Comparison of ENCODE assay signal across 18 cellular contexts in genomic region chr11:121347805-121348204, GRCh38. TPM values are rescaled to one million over a fixed set of nuclear protein-coding genes. Genes with fewer than 3 reads are reported as not detected.
A peak's percentile ranks its signal among the peaks of the same experiment; 100 is the strongest.
DNase-seq lines count a peak whose midpoint lies in the region; ATAC-seq, FAIRE-seq and TF ChIP-seq lines count a peak whose summit lies in the region.
"Had no signal": no experiment of that assay in that cellular context is flagged by ENCODE, and none has a peak within 500 bp of the region (broad histone marks: within the 10 kb centered on the region; RNA-seq: fewer than 3 reads in every experiment).

No MANE protein-coding gene starts in this region.

- no peaks in the 10 kb centered on the region for H3K23me2 ChIP-seq in H1 (ENCODE audit: low read depth, low read length)

- no peak overlapping the region for H2BK12ac ChIP-seq in H1 (ENCODE audit: low read depth, low read length)

- H4K91ac ChIP-seq in H1 (replicated peaks; ENCODE audit: insufficient read length, low read length) = no peak overlapping the region

- H3K4me3 ChIP-seq in SK-N-SH (ENCODE audit: low read depth in 2 of 2, low read length in 1 of 2) = no peak overlapping the region
- no peak overlapping the region for H3K4me3 ChIP-seq in GM23338
- H3K4me3 ChIP-seq in H1 (ENCODE audit: extremely low read depth in 1 of 4, insufficient read depth in 2 of 4, low read depth in 3 of 4, low read length in 4 of 4) = no peak overlapping the region
- H3K4me3 ChIP-seq in naive thymus-derived CD4-positive, alpha-beta T cell (ENCODE audit: low read length) = no peak overlapping the region
- H3K4me3 ChIP-seq: BLaER1, GM12878, GM23248 had no signal

- intact Hi-C loops in sciatic nerve (cut with DNase I) = no loop called here
- intact Hi-C loops in naive thymus-derived CD4-positive, alpha-beta T cell (cut with micrococcal nuclease) = no loop called here

- peak; percentile 29 for DNase-seq in SK-N-SH
- DNase-seq in GM23338 (ENCODE audit: low spot score) = no peak
- no peak for DNase-seq in H1 (ENCODE audit: low read depth in 1 of 2, low spot score in 2 of 2)
- DNase-seq in sciatic nerve (ENCODE audit: low spot score) = no peak
- DNase-seq in putamen (ENCODE audit: low spot score) = no peak
- no peak for DNase-seq in left lobe of liver (ENCODE audit: low spot score)
- DNase-seq in naive thymus-derived CD4-positive, alpha-beta T cell = no peak
- DNase-seq: 8988T; AML-193; Caco-2; CD8-positive, alpha-beta memory T cell; DMS53; GM23248; H9 had no signal

- no peak overlapping the region for H2BK120ac ChIP-seq in H1 (replicated peaks; ENCODE audit: low read depth, low read length)

- H2AFZ ChIP-seq in SK-N-SH (ENCODE audit: low read depth) (no peak overlapping the region), GM23338 (no peak overlapping the region), H1 (ENCODE audit: low read length) (peak overlapping the region; percentile 9; the same call in 1 of the 2 replicates)
- H2AFZ ChIP-seq: GM23248 had no signal

- H3K79me2 ChIP-seq in SK-N-SH (ENCODE audit: insufficient read depth) = no peaks in the 10 kb centered on the region
- H3K79me2 ChIP-seq in GM23338 (replicated peaks; ENCODE audit: insufficient read depth) = no peaks in the 10 kb centered on the region
- no peaks in the 10 kb centered on the region for H3K79me2 ChIP-seq in H1 (ENCODE audit: control insufficient read depth in 1 of 2, insufficient read depth in 2 of 2, low read length in 2 of 2)

- TF ChIP-seq POLR2A in H1 (IDR thresholded peaks at IDR 0.05; ENCODE audit: control extremely low read depth in 1 of 2, low read depth in 2 of 2, low read length in 2 of 2) = no peak

- no peak overlapping the region for H3K56ac ChIP-seq in H1 (replicated peaks; ENCODE audit: insufficient read length, low read depth, low read length)

- H4K8ac ChIP-seq in H1 (ENCODE audit: extremely low read depth, insufficient read depth, low read length) = no peak overlapping the region

- H3K4me3 Mint-ChIP-seq in GM23338 = no peak overlapping the region
- no peak overlapping the region for H3K4me3 Mint-ChIP-seq in naive thymus-derived CD4-positive, alpha-beta T cell
- H3K4me3 Mint-ChIP-seq: CD8-positive, alpha-beta memory T cell; H9 had no signal

- H3K27ac Mint-ChIP-seq in GM23338 = no peak overlapping the region
- H3K27ac Mint-ChIP-seq in naive thymus-derived CD4-positive, alpha-beta T cell = peak overlapping the region in 1 of 9 donors; percentile 46
- H3K27ac Mint-ChIP-seq: CD8-positive, alpha-beta memory T cell; H9 had no signal

- H4K20me1 ChIP-seq in SK-N-SH (ENCODE audit: insufficient read depth) (no peaks in the 10 kb centered on the region), GM23338 (replicated peaks; ENCODE audit: insufficient read depth) (no peaks in the 10 kb centered on the region), H1 (replicated peaks in 1 of 2; ENCODE audit: control insufficient read depth in 1 of 2, insufficient read depth in 2 of 2, low read length in 2 of 2) (no peaks in the 10 kb centered on the region)
- H4K20me1 ChIP-seq: BLaER1 had no signal

- 31% methylated on average over 6 of the region's 6 CpGs for WGBS in SK-N-SH (ENCODE audit: low lambda C conversion rate)
- WGBS in H1 (ENCODE audit: extremely low coverage in 1 of 2, insufficient coverage in 1 of 2, insufficient read length in 1 of 2, insufficient replicate concordance in 2 of 2, low coverage in 1 of 2, low lambda C conversion rate in 2 of 2, missing lambda C conversion rate in 1 of 2), 2 experiments = 96% methylated on average over 6 of the region's 6 CpGs; no CpG with 5 or more reads in 1 of the 2 experiments

- H3K14ac ChIP-seq in H1 (ENCODE audit: insufficient read length) = no peak overlapping the region

- POLR2A ChIA-PET in SK-N-SH (lab: Yijun Ruan, JAX) = no interaction called here
- POLR2A ChIA-PET in H1 (lab: Charles Lee; ENCODE audit: partially characterized antibody) = interaction anchor here (1.1 to 1.4 kb wide), 2 partner anchors 18 to 58 kb away, joined by 3 read pairs; no protein-coding TSS in a partner anchor
- POLR2A ChIA-PET in naive thymus-derived CD4-positive, alpha-beta T cell (lab: Charles Lee) = interaction anchor here (0.6 to 1.3 kb wide), 4 partner anchors 9 to 122 kb away, joined by 3 to 9 read pairs (median 4); no protein-coding TSS in a partner anchor

- H3K18ac ChIP-seq in H1 (ENCODE audit: extremely low read depth, low read length) = no peak overlapping the region

- TF ChIP-seq RAD21 in SK-N-SH (IDR thresholded peaks at IDR 0.05; ENCODE audit: low read length) (no peak), H1 (IDR thresholded peaks at IDR 0.05 in 1 of 2, conservative IDR thresholded peaks at IDR 0.05 in 1 of 2; ENCODE audit: low read depth in 2 of 2, low read length in 2 of 2) (no peak)

- H3K23ac ChIP-seq in H1 (ENCODE audit: insufficient read length) = no peak overlapping the region

- H3K9me2 ChIP-seq in SK-N-SH (no peaks in the 10 kb centered on the region), GM23338 (ENCODE audit: insufficient read depth) (no peaks in the 10 kb centered on the region)

- H3K9me3 ChIP-seq in SK-N-SH (no peaks in the 10 kb centered on the region), H1 (ENCODE audit: insufficient read depth in 2 of 2, low read depth in 1 of 2, low read length in 1 of 2) (no peaks in the 10 kb centered on the region)
- H3K9me3 ChIP-seq in naive thymus-derived CD4-positive, alpha-beta T cell (ENCODE audit: control insufficient read depth in 2 of 3, low read length in 3 of 3) = no peaks in the 10 kb centered on the region
- H3K9me3 ChIP-seq: BLaER1, Caco-2 had no signal

- H3K4me1 ChIP-seq in SK-N-SH (ENCODE audit: control insufficient read depth in 1 of 2, insufficient read depth in 2 of 2, low read depth in 1 of 2, low read length in 1 of 2) = peaks cover 0 to 24% of the 10 kb centered on the region in 2 experiments; a peak in 2 of 4 replicates
- H3K4me1 ChIP-seq in GM23338 (ENCODE audit: insufficient read depth) = no peaks in the 10 kb centered on the region
- no peaks in the 10 kb centered on the region for H3K4me1 ChIP-seq in H1 (replicated peaks in 1 of 4; ENCODE audit: control insufficient read depth in 3 of 4, insufficient read depth in 4 of 4, low read length in 3 of 4)
- H3K4me1 ChIP-seq in naive thymus-derived CD4-positive, alpha-beta T cell (ENCODE audit: control insufficient read depth in 2 of 2, insufficient read depth in 2 of 2, low read length in 2 of 2) = no peaks in the 10 kb centered on the region
- H3K4me1 ChIP-seq: BLaER1 had no signal

- H3K4me1 Mint-ChIP-seq in GM23338 = peaks cover 11% of the 10 kb centered on the region
- H3K4me1 Mint-ChIP-seq in naive thymus-derived CD4-positive, alpha-beta T cell = peaks cover 0 to 9% (median 0%) of the 10 kb centered on the region in 7 donors
- H3K4me1 Mint-ChIP-seq: CD8-positive, alpha-beta memory T cell had no signal

- H3F3A ChIP-seq in SK-N-SH (replicated peaks; ENCODE audit: insufficient read depth) (no peaks in the 10 kb centered on the region), GM23338 (replicated peaks; ENCODE audit: low read depth) (no peaks in the 10 kb centered on the region)

- H3K27me3 Mint-ChIP-seq in GM23338 (ENCODE audit: insufficient read depth, low read depth, poor library complexity) = peaks cover 2% of the 10 kb centered on the region
- H3K27me3 Mint-ChIP-seq in naive thymus-derived CD4-positive, alpha-beta T cell = peaks cover 0 to 10% (median 0%) of the 10 kb centered on the region in 5 donors

- no peak overlapping the region for H4K5ac ChIP-seq in H1 (ENCODE audit: insufficient read length, low read depth, low read length)

- TF ChIP-seq EP300 in SK-N-SH (IDR thresholded peaks at IDR 0.05; ENCODE audit: borderline replicate concordance in 1 of 2, low read depth in 1 of 2, low read length in 1 of 2) (no peak), H1 (IDR thresholded peaks at IDR 0.05; ENCODE audit: borderline replicate concordance in 1 of 2, low read depth in 2 of 2, low read length in 2 of 2) (no peak)

- H2BK5ac ChIP-seq in H1 (ENCODE audit: low read depth, low read length) = no peak overlapping the region

- H3K27me3 ChIP-seq in SK-N-SH (ENCODE audit: insufficient read depth) (peaks cover 12% of the 10 kb centered on the region), GM23338 (ENCODE audit: insufficient read depth) (no peaks in the 10 kb centered on the region), H1 (replicated peaks in 1 of 4; ENCODE audit: control insufficient read depth in 3 of 4, extremely low read depth in 1 of 4, insufficient read depth in 3 of 4, low read length in 3 of 4) (no peaks in the 10 kb centered on the region)
- H3K27me3 ChIP-seq in naive thymus-derived CD4-positive, alpha-beta T cell (ENCODE audit: control insufficient read depth in 2 of 2, insufficient read depth in 2 of 2, low read length in 2 of 2) = no peaks in the 10 kb centered on the region
- H3K27me3 ChIP-seq: BLaER1 had no signal

- CTCF ChIA-PET in SK-N-SH (lab: Yijun Ruan, JAX) = interaction anchor here (1.3 kb wide), 1 partner anchor 28 kb away, joined by 5 read pairs; no protein-coding TSS in a partner anchor
- CTCF ChIA-PET in H1 (lab: Charles Lee; ENCODE audit: partially characterized antibody) = interaction anchor here (1.0 kb wide), 1 partner anchor 13 kb away, joined by 3 read pairs; no protein-coding TSS in a partner anchor
- CTCF ChIA-PET in naive thymus-derived CD4-positive, alpha-beta T cell (lab: Charles Lee) = no interaction called here

- H3K27ac ChIP-seq in SK-N-SH (ENCODE audit: low read depth in 2 of 2, low read length in 1 of 2) = no peak overlapping the region
- H3K27ac ChIP-seq in GM23338 (ENCODE audit: low read depth) = no peak overlapping the region
- no peak overlapping the region for H3K27ac ChIP-seq in H1 (ENCODE audit: low read depth, low read length)
- H3K27ac ChIP-seq in naive thymus-derived CD4-positive, alpha-beta T cell (ENCODE audit: low read depth, low read length) = no peak overlapping the region
- H3K27ac ChIP-seq: BLaER1, GM23248 had no signal

- no peaks in the 10 kb centered on the region; the same call in 1 of the 2 replicates for H3K79me1 ChIP-seq in H1 (ENCODE audit: low read depth, low read length)

- ATAC-seq in SK-N-SH treated with all-trans-retinoic acid at 6 μM for 48 hours (no peak), GM23338 (peak; percentile 42; the same call in 1 of the 3 replicates), sciatic nerve (peak; percentile 80), left lobe of liver (no peak)
- no peak for ATAC-seq in naive thymus-derived CD4-positive, alpha-beta T cell

- H3K4ac ChIP-seq in H1 (replicated peaks; ENCODE audit: insufficient read length, low read depth, low read length) = no peak overlapping the region

- TF ChIP-seq CTCF in SK-N-SH (IDR thresholded peaks at IDR 0.05) (no peak), GM23338 (conservative IDR thresholded peaks at IDR 0.05; ENCODE audit: low read depth in 2 of 2) (no peak), H1 (IDR thresholded peaks at IDR 0.05; ENCODE audit: control extremely low read depth in 1 of 3, insufficient read depth in 1 of 3, low read depth in 1 of 3, low read length in 3 of 3) (no peak)

- no peak overlapping the region for H2BK15ac ChIP-seq in H1 (ENCODE audit: low read length)

- H3K4me2 ChIP-seq in SK-N-SH (no peak overlapping the region), GM23338 (no peak overlapping the region), H1 (ENCODE audit: insufficient read depth in 1 of 2, low read depth in 2 of 2, low read length in 2 of 2) (no peak overlapping the region)
- H3K4me2 ChIP-seq: BLaER1 had no signal

- FAIRE-seq in H1 (lab: Jason Lieb, UNC) = no peak
- FAIRE-seq: GM12878, GM18507 had no signal

- H3K9me3 Mint-ChIP-seq in GM23338 = no peaks in the 10 kb centered on the region
- peaks cover 0 to 4% (median 0%) of the 10 kb centered on the region in 11 donors for H3K9me3 Mint-ChIP-seq in naive thymus-derived CD4-positive, alpha-beta T cell
- H3K9me3 Mint-ChIP-seq: CD8-positive, alpha-beta memory T cell; H9 had no signal

- H3K9ac ChIP-seq in SK-N-SH (no peak overlapping the region), H1 (replicated peaks in 1 of 4; ENCODE audit: extremely low read depth in 1 of 4, low read depth in 3 of 4, low read length in 3 of 4) (no peak overlapping the region)
- H3K9ac ChIP-seq: BLaER1, GM23248 had no signal

- no peak overlapping the region for H2AK5ac ChIP-seq in H1 (ENCODE audit: low read depth, low read length)

- H3K36me3 Mint-ChIP-seq in GM23338 (ENCODE audit: low read depth) = no peaks in the 10 kb centered on the region
- peaks cover 0 to 6% (median 0%) of the 10 kb centered on the region in 5 donors for H3K36me3 Mint-ChIP-seq in naive thymus-derived CD4-positive, alpha-beta T cell
- H3K36me3 Mint-ChIP-seq: CD8-positive, alpha-beta memory T cell had no signal

- H3K36me3 ChIP-seq in SK-N-SH (replicated peaks in 1 of 2; ENCODE audit: control insufficient read depth in 1 of 2, insufficient read depth in 2 of 2, low read length in 1 of 2) (no peaks in the 10 kb centered on the region), GM23338 (ENCODE audit: insufficient read depth) (no peaks in the 10 kb centered on the region), H1 (ENCODE audit: control insufficient read depth in 2 of 4, insufficient read depth in 4 of 4, low read length in 3 of 4) (no peaks in the 10 kb centered on the region)
- no peaks in the 10 kb centered on the region for H3K36me3 ChIP-seq in naive thymus-derived CD4-positive, alpha-beta T cell (ENCODE audit: control insufficient read depth in 2 of 3, insufficient read depth in 3 of 3, low read length in 3 of 3)
- H3K36me3 ChIP-seq: BLaER1 had no signal

- H2BK20ac ChIP-seq in H1 (ENCODE audit: low read length) = no peak overlapping the region

RNA-seq across cellular contexts. Expression of gene SC5D, which starts 55.2 kb away (rescaled TPM):
- 8.9 and 14.2 TPM in 2 replicates for polyA plus RNA-seq in SK-N-SH (2012; rRNA removed)
- 15.4 and 21.3 TPM in 2 replicates for polyA plus RNA-seq in SK-N-SH (2012; cell fraction: cytosol; rRNA removed)
- 4.5 and 10.4 TPM in 2 replicates for polyA plus RNA-seq in SK-N-SH (2012; cell fraction: nucleus; rRNA removed)
- total RNA-seq in GM23338 (2014; rRNA removed; shearing (Covaris generic)) = 118 and 138 TPM in 2 replicates
- polyA plus RNA-seq in GM23338 (2016; fragmentation: Nextera tagmentation; extraction: Ambion mirVana) = 66.7 and 79.0 TPM in 2 replicates
- 71.4 and 73.9 TPM in 2 replicates for total RNA-seq in H1 (2021; fragmentation: NEBNext Ultra II Directional; extraction: Animal tissue kit (Norgen Biotek cat#: 25700))
- 44.7 and 90.3 TPM in 2 replicates for polyA plus RNA-seq in H1 (2011; rRNA removed)
- polyA plus RNA-seq in H1 (2011; cell fraction: cytosol; rRNA removed) = 75.4 TPM
- 92.3 TPM for polyA plus RNA-seq in H1 (2011; cell fraction: nucleus; rRNA removed)
- 69.2 to 167 TPM (median 86.3 TPM) in 4 replicates for polyA plus RNA-seq in H1 (2012, experiment 1 of 2)
- 14.1 TPM for polyA plus RNA-seq in H1 (2012, experiment 2 of 2)
- polyA plus RNA-seq in H1 (2013, experiment 1 of 2) = 208 TPM
- 224 TPM for polyA plus RNA-seq in H1 (2013, experiment 2 of 2)
- 183 and 296 TPM in 2 replicates for polyA minus RNA-seq in H1 (2011; rRNA and poly(A)+ RNA removed)
- polyA minus RNA-seq in H1 (2011; cell fraction: cytosol; rRNA and poly(A)+ RNA removed) = 105 TPM
- 174 TPM for polyA minus RNA-seq in H1 (2011; cell fraction: nucleus; rRNA and poly(A)+ RNA removed)
- total RNA-seq in sciatic nerve = 60.0 TPM
- total RNA-seq in left lobe of liver = 85.5 TPM
- total RNA-seq in naive thymus-derived CD4-positive, alpha-beta T cell = 10 to 100 TPM; 21.5 to 48.7 (median 32.8) TPM
- 10 to 100 TPM in 1 of 2 donors, 1 to 10 TPM in 1; 7.9 to 13.3 TPM for polyA plus RNA-seq in naive thymus-derived CD4-positive, alpha-beta T cell

Comparison
In these comparisons a context has a peak if more than half of its experiments do, and no peak if none do; other contexts are left out.
1. ATAC-seq: peak in GM23338 (single experiment) and sciatic nerve (single experiment); none in SK-N-SH treated with all-trans-retinoic acid at 6 μM for 48 hours (single experiment), left lobe of liver (single experiment) and naive thymus-derived CD4-positive, alpha-beta T cell (single experiment).